11 cellular contexts compared by ENCODE assay signal in the genomic region with DNA sequence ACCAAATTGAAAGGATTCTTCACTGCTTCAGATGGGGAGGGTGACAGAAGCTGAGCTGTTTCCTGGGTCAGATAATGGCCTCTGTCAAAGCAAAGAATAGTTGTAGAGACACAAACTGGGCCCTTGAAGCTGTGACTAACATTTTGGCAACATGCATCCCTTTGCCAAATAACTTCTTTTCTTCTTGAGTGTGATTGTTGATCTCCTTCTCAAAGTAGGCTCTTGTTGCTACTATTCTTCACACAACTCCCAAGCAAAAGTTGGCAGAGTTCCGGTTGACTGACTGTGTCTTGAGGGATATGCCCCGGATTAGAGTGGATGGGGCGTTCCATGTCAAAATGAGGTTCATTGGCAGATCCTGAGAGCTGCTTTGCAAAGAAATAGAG. TPM values are rescaled to one million over a fixed set of nuclear protein-coding genes. Genes with fewer than 3 reads are reported as not detected.
DNase-seq lines count a peak whose midpoint lies in the region; ATAC-seq, FAIRE-seq and TF ChIP-seq lines count a peak whose summit lies in the region.
"Had no signal": no experiment of that assay in that cellular context is flagged by ENCODE, and none has a peak within 500 bp of the region (broad histone marks: within the 10 kb centered on the region; RNA-seq: fewer than 3 reads in every experiment).

No MANE protein-coding gene starts in this region.

- no peaks in the 10 kb centered on the region for H4K20me1 ChIP-seq in GM12878 (ENCODE audit: control insufficient read depth, insufficient read depth)

- FAIRE-seq in GM12878 (lab: Jason Lieb, UNC): no peak
- FAIRE-seq: G401.6 had no signal

- POLR2A ChIA-PET in HEK293 (lab: Yijun Ruan, JAX): no interaction called here
- POLR2A ChIA-PET in GM12878 (lab: Charles Lee): no interaction called here

- DNase-seq in GM12878 (ENCODE audit: low read depth, low spot score) (no peak), right atrium auricular region (ENCODE audit: low spot score) (peak; percentile 88), NCI-H1417 treated with DMSO at 0.1 percent for 48 hours (lab: John Stamatoyannopoulos, UW) (no peak), glutamatergic neuron (no peak)
- DNase-seq: effector memory CD4-positive, alpha-beta T cell had no signal

- H3K4me3 ChIP-seq in HEK293 (ENCODE audit: low read depth, low read length) (no peak overlapping the region), GM12878 (no peak overlapping the region), right atrium auricular region (no peak overlapping the region), skin epidermis (no peak overlapping the region)

- H3K79me2 ChIP-seq in GM12878 (ENCODE audit: control insufficient read depth, insufficient read depth, low read length): peaks cover 32% of the 10 kb centered on the region

- in situ Hi-C loops in GM12878 (cut with MboI): no loop called here

- no peak for TF ChIP-seq EP300 in GM12878 (IDR thresholded peaks at IDR 0.05; ENCODE audit: borderline replicate concordance in 1 of 2, control insufficient read depth in 1 of 2, low read depth in 2 of 2, low read length in 2 of 2)

- H3K9me3 Mint-ChIP-seq in glutamatergic neuron (ENCODE audit: unreplicated experiment): peaks cover under 1% of the 10 kb centered on the region

- TF ChIP-seq CTCF in HEK293 (tag by site-specific recombination; IDR thresholded peaks at IDR 0.05): no peak
- no peak for TF ChIP-seq CTCF in GM12878 (IDR thresholded peaks at IDR 0.05 in 2 of 3, conservative IDR thresholded peaks at IDR 0.05 in 1 of 3; ENCODE audit: control insufficient read depth in 2 of 3, extremely low read depth in 1 of 3, insufficient read depth in 1 of 3, low read depth in 3 of 3, low read length in 3 of 3)
- TF ChIP-seq CTCF in right atrium auricular region (IDR thresholded peaks at IDR 0.05): no peak
- no peak for TF ChIP-seq CTCF in glutamatergic neuron (IDR thresholded peaks at IDR 0.05; ENCODE audit: partially characterized antibody, unreplicated experiment)

- 100% methylated on average over 3 of the region's 3 CpGs for WGBS in GM12878 (ENCODE audit: insufficient coverage, insufficient replicate concordance, low lambda C conversion rate, missing lambda C conversion rate)

- TSS peak; percentile 22 for BruUV-seq in GM12878 (replicated peaks; lab: Mats Ljungman, UMichigan)

- no peak overlapping the region for H3K9ac ChIP-seq in GM12878 (ENCODE audit: control insufficient read depth, insufficient read depth, low read length)
- H3K9ac ChIP-seq: parathyroid adenoma had no signal

- CTCF ChIA-PET in HEK293 (lab: Yijun Ruan, JAX): interaction anchor here (0.5 to 1.5 kb wide), 5 partner anchors 23 to 170 kb away, joined by 3 to 6 read pairs (median 4); a partner anchor contains a TSS
- CTCF ChIA-PET in GM12878 (lab: Yijun Ruan, JAX): interaction anchor here (1.3 to 1.5 kb wide), 4 partner anchors 22 to 112 kb away, joined by 3 to 4 read pairs (median 4); no protein-coding TSS in a partner anchor

- H3K4me1 Mint-ChIP-seq in glutamatergic neuron (ENCODE audit: low read depth, unreplicated experiment): peaks cover 2% of the 10 kb centered on the region

- H3K4me2 ChIP-seq in GM12878 (ENCODE audit: control insufficient read depth, insufficient read depth): no peak overlapping the region

- no peak for ATAC-seq in GM12878
- ATAC-seq in HG02884 (IDR thresholded peaks at IDR 0.05; ENCODE audit: unreplicated experiment): no peak
- ATAC-seq in HG02678 (IDR thresholded peaks at IDR 0.05; ENCODE audit: unreplicated experiment): no peak

- H3K27me3 ChIP-seq in GM12878 (replicated peaks in 1 of 2; ENCODE audit: control insufficient read depth in 2 of 2, insufficient read depth in 2 of 2, low read length in 1 of 2): no peaks in the 10 kb centered on the region
- no peaks in the 10 kb centered on the region for H3K27me3 ChIP-seq in right atrium auricular region

- H3K27ac Mint-ChIP-seq in glutamatergic neuron (ENCODE audit: unreplicated experiment): no peak overlapping the region

- no peak overlapping the region for H3K4me3 Mint-ChIP-seq in glutamatergic neuron (ENCODE audit: unreplicated experiment)

- no peak for TF ChIP-seq RAD21 in GM12878 (IDR thresholded peaks at IDR 0.05; ENCODE audit: insufficient read depth, low read depth, low read length)

- H3K4me1 ChIP-seq in HEK293 (ENCODE audit: control insufficient read depth, insufficient read depth, low read length) (peaks cover 3% of the 10 kb centered on the region), GM12878 (ENCODE audit: control insufficient read depth, insufficient read depth, low read length) (no peaks in the 10 kb centered on the region), right atrium auricular region (peaks cover 0 to 30% of the 10 kb centered on the region in 2 donors)

- peaks cover 0 to 4% of the 10 kb centered on the region in 2 experiments; a peak in 1 of 3 replicates for H3K36me3 ChIP-seq in HEK293 (ENCODE audit: control insufficient read depth in 2 of 2, insufficient read depth in 1 of 2, low read length in 2 of 2)
- no peaks in the 10 kb centered on the region; a peak in 1 of 4 replicates for H3K36me3 ChIP-seq in GM12878 (ENCODE audit: control insufficient read depth in 2 of 2, insufficient read depth in 2 of 2, low read length in 1 of 2)
- H3K36me3 ChIP-seq in right atrium auricular region: peaks cover 3% of the 10 kb centered on the region

- SMC1A ChIA-PET in GM12878 (lab: Charles Lee; ENCODE audit: uncharacterized antibody, unreplicated experiment): interaction anchor here (0.9 kb wide), 1 partner anchor 59 kb away, joined by 5 read pairs; no protein-coding TSS in a partner anchor

- TF ChIP-seq POLR2A in GM12878 (IDR thresholded peaks at IDR 0.05; ENCODE audit: low read depth, low read length): no peak

- no peaks in the 10 kb centered on the region for H3K36me3 Mint-ChIP-seq in glutamatergic neuron (ENCODE audit: unreplicated experiment)

- no peak overlapping the region for H2AFZ ChIP-seq in GM12878 (ENCODE audit: control insufficient read depth, low read depth, low read length)
- H2AFZ ChIP-seq: parathyroid adenoma had no signal

- H3K27me3 Mint-ChIP-seq in glutamatergic neuron (ENCODE audit: unreplicated experiment): no peaks in the 10 kb centered on the region

- H3K9me3 ChIP-seq in HEK293 (ENCODE audit: control insufficient read depth, insufficient read depth, low read depth, low read length) (no peaks in the 10 kb centered on the region), GM12878 (replicated peaks; ENCODE audit: control insufficient read depth, insufficient read depth, low read length) (no peaks in the 10 kb centered on the region), right atrium auricular region (no peaks in the 10 kb centered on the region)

- intact Hi-C loops in GM12878 (cut with micrococcal nuclease; ENCODE audit: unreplicated experiment): no loop called here

- H3K27ac ChIP-seq in HEK293 (ENCODE audit: extremely low read depth, low read depth, low read length) (no peak overlapping the region), GM12878 (ENCODE audit: control insufficient read depth, insufficient read depth) (no peak overlapping the region), right atrium auricular region (peak overlapping the region; percentile 42 to 58), skin epidermis (peak overlapping the region in 14 of 21 experiments; percentile 0 to 69 (median 34))
- H3K27ac ChIP-seq: parathyroid adenoma had no signal

- RAD21 ChIA-PET in GM12878 (lab: Charles Lee; ENCODE audit: unreplicated experiment): interaction anchor here (0.7 kb wide), 2 partner anchors 15 to 105 kb away, joined by 3 to 4 read pairs; no protein-coding TSS in a partner anchor

TF ChIP-seq in GM12878, 131 proteins besides CTCF, POLR2A, EP300 and RAD21 (continues in another document):
- TF ChIP-seq ZNF24 (IDR thresholded peaks at IDR 0.05) (no peak), SMAD1 (IDR thresholded peaks at IDR 0.05; ENCODE audit: low read depth, partially characterized antibody) (no peak)

RNA-seq across cellular contexts. Expression of a gene that starts 5.6 kb away (rescaled TPM):
- total RNA-seq in GM12878 (2013; cell fraction: nucleolus; rRNA removed): 12.3 and 13.2 TPM in 2 replicates
- total RNA-seq in GM12878 (2014; rRNA removed) (4.2 and 4.8 TPM in 2 replicates), GM12878 (2014; rRNA removed; fragmentation: Illumina TruSeq; extraction: Trizol) (4.3 and 5.5 TPM in 2 replicates), GM12878 (2021) (16.6 and 20.8 TPM in 2 replicates), right atrium auricular region (1 to 10 TPM; 5.0 to 8.5 TPM), glutamatergic neuron (ENCODE audit: unreplicated experiment) (25.4 TPM)
- 8.5 TPM for polyA plus RNA-seq in GM12878 (2011; ENCODE audit: low read depth)
- polyA plus RNA-seq in GM12878 (2011; rRNA removed) (4.4 and 7.9 TPM in 2 replicates), GM12878 (2014; fragmentation: Illumina TruSeq; extraction: Trizol) (10.8 and 11.1 TPM in 2 replicates), GM12878 (2014; fragmentation: Nextera tagmentation; extraction: Ambion mirVana) (1 to 10 TPM; 4.2 to 5.5 TPM), GM12878 (2014; rRNA removed) (6.3 and 7.1 TPM in 2 replicates), GM12878 (2016; fragmentation: Nextera tagmentation; extraction: Ambion mirVana) (10 to 100 TPM in 1 of 2 experiments, 1 to 10 TPM in 1; 9.8 to 12.7 TPM)
- polyA plus RNA-seq in GM12878 (2011; cell fraction: cytosol; rRNA removed): 5.0 and 5.3 TPM in 2 replicates
- 4.6 and 6.1 TPM in 2 replicates for polyA plus RNA-seq in GM12878 (2011; cell fraction: nucleus; rRNA removed)
- polyA plus RNA-seq in GM12878 (2012): 10.7 and 14.7 TPM in 2 replicates
- 6.2 and 6.9 TPM in 2 replicates for polyA minus RNA-seq in GM12878 (2011; rRNA and poly(A)+ RNA removed)
- polyA minus RNA-seq in GM12878 (2011; cell fraction: cytosol; rRNA and poly(A)+ RNA removed): 3.6 TPM in 2 replicates
- 3.3 and 3.6 TPM in 2 replicates for polyA minus RNA-seq in GM12878 (2011; cell fraction: nucleus; rRNA and poly(A)+ RNA removed)

RNA-seq across cellular contexts. Expression of a gene that starts 47.4 kb away (rescaled TPM):
- total RNA-seq in GM12878 (2013; cell fraction: nucleolus; rRNA removed): 5.0 and 6.2 TPM in 2 replicates
- total RNA-seq in GM12878 (2014; rRNA removed): 0.98 and 1.6 TPM in 2 replicates
- 0.83 and 1.2 TPM in 2 replicates for total RNA-seq in GM12878 (2014; rRNA removed; fragmentation: Illumina TruSeq; extraction: Trizol)
- 2.8 and 3.2 TPM in 2 replicates for total RNA-seq in GM12878 (2021)
- 1.6 TPM for polyA plus RNA-seq in GM12878 (2011; ENCODE audit: low read depth)
- 0.82 and 1.7 TPM in 2 replicates for polyA plus RNA-seq in GM12878 (2011; rRNA removed)
- polyA plus RNA-seq in GM12878 (2011; cell fraction: cytosol; rRNA removed): 1.4 and 2.0 TPM in 2 replicates
- 10.8 and 13.1 TPM in 2 replicates for polyA plus RNA-seq in GM12878 (2011; cell fraction: nucleus; rRNA removed)
- 1.9 and 2.3 TPM in 2 replicates for polyA plus RNA-seq in GM12878 (2012)
- polyA plus RNA-seq in GM12878 (2014; fragmentation: Illumina TruSeq; extraction: Trizol): 1.2 and 2.2 TPM in 2 replicates
- under 1 TPM; 0.13 to 0.38 TPM for polyA plus RNA-seq in GM12878 (2014; fragmentation: Nextera tagmentation; extraction: Ambion mirVana)
- 2.9 and 3.6 TPM in 2 replicates for polyA plus RNA-seq in GM12878 (2014; rRNA removed)
- polyA plus RNA-seq in GM12878 (2016; fragmentation: Nextera tagmentation; extraction: Ambion mirVana): 1 to 10 TPM in 1 of 2 experiments, under 1 TPM in 1; 0.95 to 1.3 TPM
- polyA minus RNA-seq in GM12878 (2011; rRNA and poly(A)+ RNA removed): 1.8 and 2.2 TPM in 2 replicates
- polyA minus RNA-seq in GM12878 (2011; cell fraction: cytosol; rRNA and poly(A)+ RNA removed): 1.6 and 2.1 TPM in 2 replicates
- polyA minus RNA-seq in GM12878 (2011; cell fraction: nucleus; rRNA and poly(A)+ RNA removed): 3.0 and 6.3 TPM in 2 replicates
- 1 to 10 TPM; 1.6 to 2.9 TPM for total RNA-seq in right atrium auricular region
- 25.3 TPM for total RNA-seq in glutamatergic neuron (ENCODE audit: unreplicated experiment)

Comparison
In these comparisons a context has a peak if more than half of its experiments do, and no peak if none do; other contexts are left out.
1. H3K27ac ChIP-seq: peak in right atrium auricular region (2 of 2) and skin epidermis (14 of 21); none in HEK293 (single experiment) and GM12878 (single experiment).